In the genomic region with DNA sequence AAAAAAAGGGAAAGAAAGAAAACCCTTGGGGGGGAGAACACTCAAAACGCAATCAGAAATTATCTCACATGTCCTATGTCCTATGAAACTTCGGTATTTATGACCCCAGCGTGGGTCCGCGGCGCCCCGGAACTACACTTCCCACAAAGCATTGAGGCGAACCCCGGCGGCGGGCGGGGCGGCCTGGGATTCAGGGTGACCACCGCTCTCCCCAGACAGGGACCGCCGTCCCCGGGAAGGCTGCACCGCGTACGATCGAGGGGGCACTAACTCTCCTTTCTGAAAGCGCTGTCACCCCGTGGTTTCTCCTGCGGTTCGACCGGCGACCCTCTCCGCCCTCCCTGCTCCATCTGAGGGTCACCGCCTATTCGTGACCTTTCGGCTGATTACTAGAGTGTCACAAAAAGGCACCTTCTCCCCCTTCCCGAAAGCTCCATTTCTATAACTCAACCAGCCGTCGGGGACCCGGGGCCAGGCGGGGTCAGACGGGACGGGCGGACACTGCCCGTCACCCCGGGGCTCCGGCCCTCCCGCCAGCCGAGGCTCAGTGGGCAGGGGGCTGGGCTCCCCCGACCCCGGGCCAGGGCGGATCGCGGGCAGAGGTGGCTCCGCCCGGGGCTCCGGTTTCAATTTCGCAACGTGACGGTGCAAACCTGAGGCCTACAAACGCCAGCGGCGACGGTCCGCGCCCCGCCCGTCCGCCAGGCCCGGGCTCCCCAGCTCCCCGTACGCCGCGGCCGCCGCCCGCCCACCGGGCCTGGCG, we compare ENCODE assay signal across 8 cellular contexts. TPM values are rescaled to one million over a fixed set of nuclear protein-coding genes. Genes with fewer than 3 reads are reported as not detected.
DNase-seq lines count a peak whose midpoint lies in the region; ATAC-seq and TF ChIP-seq lines count a peak whose summit lies in the region.

No MANE protein-coding gene starts in this region.

- H3K4me1 Mint-ChIP-seq in CD4-positive, alpha-beta memory T cell: peaks cover 27 to 42% (median 33%) of the 10 kb centered on the region in 4 donors
- peaks cover 39% of the 10 kb centered on the region for H3K4me1 Mint-ChIP-seq in activated T-helper 1 cell treated with anti-CD3 and anti-CD28 coated beads, Interleukin-12 subunit alpha, Interleukin-12 subunit beta, Interleukin-2, Interleukin-4 antibody, amounts not matched to agents 30 ng/mL and 10 ng/mL and 1 ng/mL, durations not matched to agents 14 hours and 24 hours and 36 hours (ENCODE audit: low read depth)
- peaks cover 17 to 30% (median 24%) of the 10 kb centered on the region in 3 donors for H3K4me1 Mint-ChIP-seq in naive B cell
- peaks cover 36% of the 10 kb centered on the region for H3K4me1 Mint-ChIP-seq in stimulated activated effector memory CD8-positive, alpha-beta T cell treated with anti-CD3 and anti-CD28 coated beads, Interleukin-12 subunit alpha, Interleukin-12 subunit beta, amount 100 ng/mL, for 72 hours

- H3K27me3 Mint-ChIP-seq in CD4-positive, alpha-beta memory T cell: no peaks in the 10 kb centered on the region
- H3K27me3 Mint-ChIP-seq in activated T-helper 1 cell treated with anti-CD3 and anti-CD28 coated beads, Interleukin-12 subunit alpha, Interleukin-12 subunit beta, Interleukin-2, Interleukin-4 antibody, amounts not matched to agents 30 ng/mL and 10 ng/mL and 1 ng/mL, durations not matched to agents 14 hours and 24 hours and 36 hours (ENCODE audit: insufficient read depth): peaks cover 3% of the 10 kb centered on the region
- H3K27me3 Mint-ChIP-seq in naive B cell: peaks cover 3 to 7% (median 6%) of the 10 kb centered on the region in 3 donors

- H3K36me3 ChIP-seq in CD4-positive, alpha-beta memory T cell (ENCODE audit: insufficient read depth, low read length): no peaks in the 10 kb centered on the region
- H3K36me3 ChIP-seq in esophagus squamous epithelium: no peaks in the 10 kb centered on the region

- peak overlapping the region; percentile 89 to 91 for H3K4me3 ChIP-seq in CD4-positive, alpha-beta memory T cell (ENCODE audit: low read length in 2 of 2)
- peak overlapping the region; percentile 65 to 91 (median 82) for H3K4me3 ChIP-seq in esophagus squamous epithelium

- no peaks in the 10 kb centered on the region for H3K27me3 ChIP-seq in CD4-positive, alpha-beta memory T cell (ENCODE audit: insufficient read depth, low read length)
- H3K27me3 ChIP-seq in esophagus squamous epithelium: peaks cover 0 to 2% (median 0%) of the 10 kb centered on the region in 4 donors

- no peak for TF ChIP-seq CTCF in esophagus squamous epithelium (IDR thresholded peaks at IDR 0.05)

- peak in 2 of 4 donors; percentile 65 to 76 for TF ChIP-seq POLR2A in esophagus squamous epithelium (IDR thresholded peaks at IDR 0.05)

- H3K4me1 ChIP-seq in CD4-positive, alpha-beta memory T cell (ENCODE audit: insufficient read depth, low read length): peaks cover 11% of the 10 kb centered on the region
- peaks cover 12 to 46% (median 14%) of the 10 kb centered on the region in 3 donors for H3K4me1 ChIP-seq in esophagus squamous epithelium

- peaks cover 0 to 14% of the 10 kb centered on the region in 2 donors for H3K36me3 Mint-ChIP-seq in CD4-positive, alpha-beta memory T cell
- H3K36me3 Mint-ChIP-seq in activated T-helper 1 cell treated with anti-CD3 and anti-CD28 coated beads, Interleukin-12 subunit alpha, Interleukin-12 subunit beta, Interleukin-2, Interleukin-4 antibody, amounts not matched to agents 30 ng/mL and 10 ng/mL and 1 ng/mL, durations not matched to agents 14 hours and 24 hours and 36 hours (ENCODE audit: low read depth): peaks cover 15% of the 10 kb centered on the region
- no peaks in the 10 kb centered on the region for H3K36me3 Mint-ChIP-seq in naive B cell
- H3K36me3 Mint-ChIP-seq in stimulated activated effector memory CD8-positive, alpha-beta T cell treated with anti-CD3 and anti-CD28 coated beads, Interleukin-12 subunit alpha, Interleukin-12 subunit beta, amount 100 ng/mL, for 72 hours: peaks cover 21% of the 10 kb centered on the region

- peak; percentile 63 to 73 (median 68) for DNase-seq in CD4-positive, alpha-beta memory T cell
- DNase-seq in OCI-M1 (lab: John Stamatoyannopoulos, UW) (peak; percentile 82), esophagus squamous epithelium (lab: John Stamatoyannopoulos, UW) (peak; percentile 31), naive B cell (peak; percentile 74)
- DNase-seq in activated T-helper 1 cell treated with anti-CD3 and anti-CD28 coated beads, Interleukin-12 subunit alpha, Interleukin-12 subunit beta, Interleukin-2, Interleukin-4 antibody, amounts not matched to agents 30 ng/mL and 10 ng/mL and 1 ng/mL, durations not matched to agents 14 hours and 24 hours and 36 hours (ENCODE audit: low spot score): peak; percentile 66
- peak; percentile 51 to 84 for DNase-seq in stimulated activated effector memory CD8-positive, alpha-beta T cell treated with anti-CD3 and anti-CD28 coated beads, Interleukin-12 subunit alpha, Interleukin-12 subunit beta, amount 100 ng/mL, for 72 hours (ENCODE audit: low spot score in 2 of 2)

- H3K27ac Mint-ChIP-seq in CD4-positive, alpha-beta memory T cell: peak overlapping the region; percentile 79 to 97 (median 92)
- peak overlapping the region; percentile 88 for H3K27ac Mint-ChIP-seq in activated T-helper 1 cell treated with anti-CD3 and anti-CD28 coated beads, Interleukin-12 subunit alpha, Interleukin-12 subunit beta, Interleukin-2, Interleukin-4 antibody, amounts not matched to agents 30 ng/mL and 10 ng/mL and 1 ng/mL, durations not matched to agents 14 hours and 24 hours and 36 hours
- peak overlapping the region; percentile 71 to 95 (median 84) for H3K27ac Mint-ChIP-seq in naive B cell
- H3K27ac Mint-ChIP-seq in stimulated activated effector memory CD8-positive, alpha-beta T cell treated with anti-CD3 and anti-CD28 coated beads, Interleukin-12 subunit alpha, Interleukin-12 subunit beta, amount 100 ng/mL, for 72 hours: peak overlapping the region; percentile 72

- no peaks in the 10 kb centered on the region for H3K9me3 Mint-ChIP-seq in CD4-positive, alpha-beta memory T cell
- no peaks in the 10 kb centered on the region for H3K9me3 Mint-ChIP-seq in activated T-helper 1 cell treated with anti-CD3 and anti-CD28 coated beads, Interleukin-12 subunit alpha, Interleukin-12 subunit beta, Interleukin-2, Interleukin-4 antibody, amounts not matched to agents 30 ng/mL and 10 ng/mL and 1 ng/mL, durations not matched to agents 14 hours and 24 hours and 36 hours
- no peaks in the 10 kb centered on the region for H3K9me3 Mint-ChIP-seq in naive B cell
- no peaks in the 10 kb centered on the region for H3K9me3 Mint-ChIP-seq in stimulated activated effector memory CD8-positive, alpha-beta T cell treated with anti-CD3 and anti-CD28 coated beads, Interleukin-12 subunit alpha, Interleukin-12 subunit beta, amount 100 ng/mL, for 72 hours

- H3K27ac ChIP-seq in CD4-positive, alpha-beta memory T cell (ENCODE audit: low read depth, low read length): peak overlapping the region; percentile 83
- H3K27ac ChIP-seq in esophagus squamous epithelium: peak overlapping the region; percentile 94 to 99 (median 96)

- H3K9me3 ChIP-seq in CD4-positive, alpha-beta memory T cell (ENCODE audit: control insufficient read depth in 1 of 2, low read length in 2 of 2): no peaks in the 10 kb centered on the region
- H3K9me3 ChIP-seq in esophagus squamous epithelium: no peaks in the 10 kb centered on the region

- peak overlapping the region; percentile 82 to 95 (median 90) for H3K4me3 Mint-ChIP-seq in CD4-positive, alpha-beta memory T cell
- peak overlapping the region; percentile 89 for H3K4me3 Mint-ChIP-seq in activated T-helper 1 cell treated with anti-CD3 and anti-CD28 coated beads, Interleukin-12 subunit alpha, Interleukin-12 subunit beta, Interleukin-2, Interleukin-4 antibody, amounts not matched to agents 30 ng/mL and 10 ng/mL and 1 ng/mL, durations not matched to agents 14 hours and 24 hours and 36 hours
- peak overlapping the region; percentile 82 to 95 (median 89) for H3K4me3 Mint-ChIP-seq in naive B cell
- H3K4me3 Mint-ChIP-seq in stimulated activated effector memory CD8-positive, alpha-beta T cell treated with anti-CD3 and anti-CD28 coated beads, Interleukin-12 subunit alpha, Interleukin-12 subunit beta, amount 100 ng/mL, for 72 hours: peak overlapping the region; percentile 75

- peak; percentile 57 for ATAC-seq in GM19438 (IDR thresholded peaks at IDR 0.05; ENCODE audit: low read depth, unreplicated experiment)
- ATAC-seq in HG03558 (IDR thresholded peaks at IDR 0.05; ENCODE audit: extremely low read depth, unreplicated experiment): peak; percentile 38
- peak; percentile 57 to 59 for ATAC-seq in naive B cell (ENCODE audit: low read depth in 2 of 2)
- peak; percentile 56 for ATAC-seq in stimulated activated effector memory CD8-positive, alpha-beta T cell treated with anti-CD3 and anti-CD28 coated beads, Interleukin-12 subunit alpha, Interleukin-12 subunit beta, amount 100 ng/mL, for 72 hours

- POLR2A ChIA-PET in CD4-positive, alpha-beta memory T cell (lab: Charles Lee; ENCODE audit: partially characterized antibody): interaction anchor here (0.6 to 3.7 kb wide), 10 partner anchors 16 to 1269 kb away, joined by 3 to 22 read pairs (median 4); a partner anchor contains a TSS

- WGBS in esophagus squamous epithelium, 2 donors: 0 to 1% methylated on average over 8 to 27 of the region's 74 CpGs

- CTCF ChIA-PET in CD4-positive, alpha-beta memory T cell (lab: Charles Lee; ENCODE audit: partially characterized antibody): no interaction called here

- intact Hi-C loops in CD4-positive, alpha-beta memory T cell (cut with micrococcal nuclease): loop anchor here (1.0 to 10.0 kb wide), 8 partner anchors 112 to 1792 kb away; a partner anchor contains a TSS
- intact Hi-C loops in activated T-helper 1 cell treated with anti-CD3 and anti-CD28 coated beads, Interleukin-12 subunit alpha, Interleukin-12 subunit beta, Interleukin-2, Interleukin-4 antibody, amounts not matched to agents 30 ng/mL and 10 ng/mL and 1 ng/mL, durations not matched to agents 14 hours and 24 hours and 36 hours (cut with micrococcal nuclease): loop anchor here (2.0 to 10.0 kb wide), 8 partner anchors 180 to 1932 kb away; a partner anchor contains a TSS
- intact Hi-C loops in esophagus squamous epithelium (cut with DNase I): no loop called here

RNA-seq across cellular contexts. Expression of a gene that starts 1.3 kb away (rescaled TPM):
- total RNA-seq in CD4-positive, alpha-beta memory T cell: 10 to 100 TPM; 77.6 to 80.3 TPM
- polyA plus RNA-seq in CD4-positive, alpha-beta memory T cell: 10 to 100 TPM in 1 of 2 donors, 1 to 10 TPM in 1; 9.6 to 19.7 TPM
- total RNA-seq in activated T-helper 1 cell treated with anti-CD3 and anti-CD28 coated beads, Interleukin-12 subunit alpha, Interleukin-12 subunit beta, Interleukin-2, Interleukin-4 antibody, amounts not matched to agents 30 ng/mL and 10 ng/mL and 1 ng/mL, durations not matched to agents 14 hours and 24 hours and 36 hours: 98.9 and 110 TPM in 2 replicates
- 10 to 100 TPM; 35.6 to 76.9 (median 47.4) TPM for total RNA-seq in esophagus squamous epithelium
- polyA plus RNA-seq in naive B cell (ENCODE audit: low read depth in 6 of 6): 10 to 100 TPM in 1 of 6 donors, 1 to 10 TPM in 5; 5.0 to 10.7 (median 7.3) TPM

RNA-seq across cellular contexts. Expression of a gene that starts 42.1 kb away (rescaled TPM):
- 10 to 100 TPM; 17.6 to 22.9 TPM for total RNA-seq in CD4-positive, alpha-beta memory T cell
- 1 to 10 TPM; 4.9 to 7.9 TPM for polyA plus RNA-seq in CD4-positive, alpha-beta memory T cell
- total RNA-seq in activated T-helper 1 cell treated with anti-CD3 and anti-CD28 coated beads, Interleukin-12 subunit alpha, Interleukin-12 subunit beta, Interleukin-2, Interleukin-4 antibody, amounts not matched to agents 30 ng/mL and 10 ng/mL and 1 ng/mL, durations not matched to agents 14 hours and 24 hours and 36 hours: 2.4 and 3.5 TPM in 2 replicates
- 1 to 10 TPM in 2 of 4 donors, under 1 TPM in 2; 0.23 to 6.5 (median 1.00) TPM for total RNA-seq in esophagus squamous epithelium
- 1 to 10 TPM in 5 of 6 donors, under 1 TPM in 1; 0.63 to 4.2 (median 2.4) TPM for polyA plus RNA-seq in naive B cell (ENCODE audit: low read depth in 6 of 6)

Comparison
In these comparisons a context has a peak if more than half of its experiments do, and no peak if none do; other contexts are left out.
1. Peak in every context shown above with its lines: DNase-seq, ATAC-seq, H3K4me3 ChIP-seq and H3K27ac ChIP-seq.
2. DNase-seq: peak in every context shown above with its lines; median percentile 82 in OCI-M1; 74 in naive B cell; 68 in CD4-positive, alpha-beta memory T cell; 68 in stimulated activated effector memory CD8-positive, alpha-beta T cell treated with anti-CD3 and anti-CD28 coated beads, Interleukin-12 subunit alpha, Interleukin-12 subunit beta, amount 100 ng/mL, for 72 hours; 66 in activated T-helper 1 cell treated with anti-CD3 and anti-CD28 coated beads, Interleukin-12 subunit alpha, Interleukin-12 subunit beta, Interleukin-2, Interleukin-4 antibody, amounts not matched to agents 30 ng/mL and 10 ng/mL and 1 ng/mL, durations not matched to agents 14 hours and 24 hours and 36 hours; 31 in esophagus squamous epithelium.